21 cellular contexts compared by ENCODE assay signal in genomic region chr19:16031872-16032200, GRCh38. TPM values are rescaled to one million over a fixed set of nuclear protein-coding genes. Genes with fewer than 3 reads are reported as not detected.
DNase-seq lines count a peak whose midpoint lies in the region; ATAC-seq, FAIRE-seq and TF ChIP-seq lines count a peak whose summit lies in the region.
"Had no signal": no experiment of that assay in that cellular context is flagged by ENCODE, and none has a peak within 500 bp of the region (broad histone marks: within the 10 kb centered on the region; RNA-seq: fewer than 3 reads in every experiment).

No MANE protein-coding gene starts in this region.

- H3K4me1 ChIP-seq in kidney (ENCODE audit: control insufficient read depth in 1 of 2, insufficient read depth in 1 of 2, low read depth in 1 of 2, low read length in 2 of 2) (no peaks in the 10 kb centered on the region), osteoblast (ENCODE audit: insufficient read depth, low read length) (no peaks in the 10 kb centered on the region), upper lobe of right lung (no peaks in the 10 kb centered on the region), transverse colon (no peaks in the 10 kb centered on the region)
- H3K4me1 ChIP-seq: Caco-2, HAP-1 had no signal

- peak; percentile 24 for DNase-seq in activated naive CD8-positive, alpha-beta T cell treated with anti-CD3 and anti-CD28 coated beads, Interleukin-2, amount 10 ng/mL, durations not matched to agents 7 days and 5 days
- no peak for DNase-seq in activated naive CD8-positive, alpha-beta T cell treated with anti-CD3 and anti-CD28 coated beads for 36 hours
- DNase-seq in kidney (peak; percentile 66), osteoblast (ENCODE audit: insufficient read length, low spot score, missing footprints) (peak; percentile 53), upper lobe of right lung (peak; percentile 45), Ammon's horn (ENCODE audit: low spot score) (no peak), NCI-H526 treated with DMSO at 0.1 percent for 48 hours (lab: John Stamatoyannopoulos, UW) (no peak), transverse colon (no peak)
- DNase-seq: ACHN, Caco-2, DMS153, DMS79, GDM1, GM23248 had no signal

- H3K9me3 ChIP-seq in kidney (ENCODE audit: control insufficient read depth in 1 of 2, low read length in 2 of 2) (no peaks in the 10 kb centered on the region), osteoblast (ENCODE audit: low read depth, low read length) (no peaks in the 10 kb centered on the region), upper lobe of right lung (no peaks in the 10 kb centered on the region), transverse colon (no peaks in the 10 kb centered on the region)
- H3K9me3 ChIP-seq: Caco-2, HAP-1 had no signal

- H3K36me3 ChIP-seq in kidney (ENCODE audit: control insufficient read depth in 1 of 2, insufficient read depth in 2 of 2, low read length in 2 of 2) (no peaks in the 10 kb centered on the region), osteoblast (ENCODE audit: insufficient read depth, low read length) (no peaks in the 10 kb centered on the region), upper lobe of right lung (no peaks in the 10 kb centered on the region), transverse colon (no peaks in the 10 kb centered on the region)
- H3K36me3 ChIP-seq: HAP-1 had no signal

- no peak overlapping the region for H2AFZ ChIP-seq in osteoblast (ENCODE audit: low read length)
- H2AFZ ChIP-seq: GM23248 had no signal

- H3K4me2 ChIP-seq in osteoblast (ENCODE audit: insufficient read depth, low read length) = no peak overlapping the region

- no peak for TF ChIP-seq EP300 in transverse colon (IDR thresholded peaks at IDR 0.05; ENCODE audit: low read depth)

- no peak for TF ChIP-seq POLR2A in transverse colon (IDR thresholded peaks at IDR 0.05)

- FAIRE-seq in kidney (lab: Jason Lieb, UNC) = no peak
- FAIRE-seq: A204.1, GM12892, GM18507, HepG2 had no signal

- in situ Hi-C loops in transverse colon (cut with MboI; ENCODE audit: low pct_ligation_motif_present in 1 of 4, low pct_unique_long_range_greater_than_20kb in 1 of 4, low sequenced_read_pairs in 3 of 4) = no loop called here

- H3K4me3 ChIP-seq in kidney (ENCODE audit: low read length in 2 of 2) (no peak overlapping the region), osteoblast (ENCODE audit: insufficient read depth, low read length) (no peak overlapping the region), upper lobe of right lung (no peak overlapping the region), transverse colon (no peak overlapping the region)
- H3K4me3 ChIP-seq: GM23248, HAP-1 had no signal

- H3K27ac ChIP-seq in kidney (ENCODE audit: low read depth in 2 of 2, low read length in 2 of 2) = no peak overlapping the region
- H3K27ac ChIP-seq in osteoblast (ENCODE audit: low read depth, low read length) = no peak overlapping the region
- no peak overlapping the region for H3K27ac ChIP-seq in upper lobe of right lung
- H3K27ac ChIP-seq in transverse colon = no peak overlapping the region
- H3K27ac ChIP-seq: C4-2B, GM23248 had no signal

- H3K4me1 Mint-ChIP-seq in activated naive CD8-positive, alpha-beta T cell treated with anti-CD3 and anti-CD28 coated beads, Interleukin-2, amount 10 ng/mL, durations not matched to agents 7 days and 5 days = no peaks in the 10 kb centered on the region
- H3K4me1 Mint-ChIP-seq in activated naive CD8-positive, alpha-beta T cell treated with anti-CD3 and anti-CD28 coated beads for 36 hours = peaks cover 7% of the 10 kb centered on the region

- no peak overlapping the region for H3K9ac ChIP-seq in kidney (ENCODE audit: low read length in 2 of 2)
- H3K9ac ChIP-seq: GM23248 had no signal

- H3K79me2 ChIP-seq in osteoblast (ENCODE audit: insufficient read depth, low read length) = no peaks in the 10 kb centered on the region

- no peaks in the 10 kb centered on the region for H3K36me3 Mint-ChIP-seq in activated naive CD8-positive, alpha-beta T cell treated with anti-CD3 and anti-CD28 coated beads, Interleukin-2, amount 10 ng/mL, durations not matched to agents 7 days and 5 days
- no peaks in the 10 kb centered on the region for H3K36me3 Mint-ChIP-seq in activated naive CD8-positive, alpha-beta T cell treated with anti-CD3 and anti-CD28 coated beads for 36 hours

- no peak for TF ChIP-seq CTCF in kidney (IDR thresholded peaks at IDR 0.05; ENCODE audit: borderline replicate concordance, extremely low read depth, insufficient read depth)
- no peak for TF ChIP-seq CTCF in osteoblast (IDR thresholded peaks at IDR 0.05; ENCODE audit: extremely low read depth, low read depth, low read length)
- no peak for TF ChIP-seq CTCF in upper lobe of right lung (IDR thresholded peaks at IDR 0.05)
- TF ChIP-seq CTCF in transverse colon (IDR thresholded peaks at IDR 0.05) = no peak

- POLR2A ChIA-PET in activated naive CD8-positive, alpha-beta T cell treated with anti-CD3 and anti-CD28 coated beads, Interleukin-2, amount 10 ng/mL, durations not matched to agents 7 days and 5 days (lab: Charles Lee) = no interaction called here

- ATAC-seq in activated naive CD8-positive, alpha-beta T cell treated with anti-CD3 and anti-CD28 coated beads, Interleukin-2, amount 10 ng/mL, durations not matched to agents 7 days and 5 days (ENCODE audit: low read depth) = no peak
- ATAC-seq in upper lobe of right lung = no peak
- ATAC-seq: HepG2 had no signal

- intact Hi-C loops in kidney (cut with DNase I) = no loop called here
- intact Hi-C loops in upper lobe of right lung (cut with DNase I) = no loop called here
- intact Hi-C loops in transverse colon (cut with DNase I; ENCODE audit: low total_unique reads) = no loop called here

- H3K4me3 Mint-ChIP-seq in activated naive CD8-positive, alpha-beta T cell treated with anti-CD3 and anti-CD28 coated beads, Interleukin-2, amount 10 ng/mL, durations not matched to agents 7 days and 5 days = no peak overlapping the region
- H3K4me3 Mint-ChIP-seq in activated naive CD8-positive, alpha-beta T cell treated with anti-CD3 and anti-CD28 coated beads for 36 hours = no peak overlapping the region
- H3K4me3 Mint-ChIP-seq: CD4-positive, alpha-beta T cell had no signal

- H3K27me3 Mint-ChIP-seq in activated naive CD8-positive, alpha-beta T cell treated with anti-CD3 and anti-CD28 coated beads, Interleukin-2, amount 10 ng/mL, durations not matched to agents 7 days and 5 days = no peaks in the 10 kb centered on the region
- H3K27me3 Mint-ChIP-seq in activated naive CD8-positive, alpha-beta T cell treated with anti-CD3 and anti-CD28 coated beads for 36 hours = no peaks in the 10 kb centered on the region
- H3K27me3 Mint-ChIP-seq: CD4-positive, alpha-beta T cell had no signal

- no peak overlapping the region for H3K27ac Mint-ChIP-seq in activated naive CD8-positive, alpha-beta T cell treated with anti-CD3 and anti-CD28 coated beads, Interleukin-2, amount 10 ng/mL, durations not matched to agents 7 days and 5 days
- no peak overlapping the region for H3K27ac Mint-ChIP-seq in activated naive CD8-positive, alpha-beta T cell treated with anti-CD3 and anti-CD28 coated beads for 36 hours
- H3K27ac Mint-ChIP-seq: CD4-positive, alpha-beta T cell had no signal

- no peaks in the 10 kb centered on the region for H4K20me1 ChIP-seq in osteoblast (ENCODE audit: insufficient read depth, low read length)

- H3K27me3 ChIP-seq in osteoblast (ENCODE audit: insufficient read depth, low read length) (no peaks in the 10 kb centered on the region), upper lobe of right lung (no peaks in the 10 kb centered on the region), transverse colon (no peaks in the 10 kb centered on the region)

- 92% methylated on average over 8 of the region's 8 CpGs; no CpG with 5 or more reads in 1 of the 2 donors for WGBS in transverse colon (ENCODE audit: low coverage in 1 of 2), 2 donors

- H3K9me3 Mint-ChIP-seq in activated naive CD8-positive, alpha-beta T cell treated with anti-CD3 and anti-CD28 coated beads, Interleukin-2, amount 10 ng/mL, durations not matched to agents 7 days and 5 days = no peaks in the 10 kb centered on the region
- H3K9me3 Mint-ChIP-seq in activated naive CD8-positive, alpha-beta T cell treated with anti-CD3 and anti-CD28 coated beads for 36 hours = no peaks in the 10 kb centered on the region
- H3K9me3 Mint-ChIP-seq: CD4-positive, alpha-beta T cell had no signal

RNA-seq across cellular contexts. Expression of gene TPM4, which starts 44.5 kb away (rescaled TPM):
- 100 to 1,000 TPM; 278 to 282 TPM for total RNA-seq in activated naive CD8-positive, alpha-beta T cell treated with anti-CD3 and anti-CD28 coated beads, Interleukin-2, amount 10 ng/mL, durations not matched to agents 7 days and 5 days
- 100 to 1,000 TPM; 203 to 204 TPM for total RNA-seq in activated naive CD8-positive, alpha-beta T cell treated with anti-CD3 and anti-CD28 coated beads for 36 hours
- total RNA-seq in kidney = 273 TPM
- polyA plus RNA-seq in kidney (ENCODE audit: insufficient read depth, low read depth, low replicate concordance) = 132 TPM
- total RNA-seq in osteoblast = 1,233 and 1,325 TPM in 2 replicates
- 386 TPM for total RNA-seq in upper lobe of right lung
- 100 to 1,000 TPM; 228 to 491 (median 288) TPM for total RNA-seq in transverse colon

Comparison
In these comparisons a context has a peak if more than half of its experiments do, and no peak if none do; other contexts are left out.
1. DNase-seq: peak in activated naive CD8-positive, alpha-beta T cell treated with anti-CD3 and anti-CD28 coated beads, Interleukin-2, amount 10 ng/mL, durations not matched to agents 7 days and 5 days (single experiment), kidney (single experiment), osteoblast (single experiment) and upper lobe of right lung (single experiment); none in activated naive CD8-positive, alpha-beta T cell treated with anti-CD3 and anti-CD28 coated beads for 36 hours (single experiment), Ammon's horn (single experiment), NCI-H526 treated with DMSO at 0.1 percent for 48 hours (single experiment) and transverse colon (single experiment).